In the genomic region with DNA sequence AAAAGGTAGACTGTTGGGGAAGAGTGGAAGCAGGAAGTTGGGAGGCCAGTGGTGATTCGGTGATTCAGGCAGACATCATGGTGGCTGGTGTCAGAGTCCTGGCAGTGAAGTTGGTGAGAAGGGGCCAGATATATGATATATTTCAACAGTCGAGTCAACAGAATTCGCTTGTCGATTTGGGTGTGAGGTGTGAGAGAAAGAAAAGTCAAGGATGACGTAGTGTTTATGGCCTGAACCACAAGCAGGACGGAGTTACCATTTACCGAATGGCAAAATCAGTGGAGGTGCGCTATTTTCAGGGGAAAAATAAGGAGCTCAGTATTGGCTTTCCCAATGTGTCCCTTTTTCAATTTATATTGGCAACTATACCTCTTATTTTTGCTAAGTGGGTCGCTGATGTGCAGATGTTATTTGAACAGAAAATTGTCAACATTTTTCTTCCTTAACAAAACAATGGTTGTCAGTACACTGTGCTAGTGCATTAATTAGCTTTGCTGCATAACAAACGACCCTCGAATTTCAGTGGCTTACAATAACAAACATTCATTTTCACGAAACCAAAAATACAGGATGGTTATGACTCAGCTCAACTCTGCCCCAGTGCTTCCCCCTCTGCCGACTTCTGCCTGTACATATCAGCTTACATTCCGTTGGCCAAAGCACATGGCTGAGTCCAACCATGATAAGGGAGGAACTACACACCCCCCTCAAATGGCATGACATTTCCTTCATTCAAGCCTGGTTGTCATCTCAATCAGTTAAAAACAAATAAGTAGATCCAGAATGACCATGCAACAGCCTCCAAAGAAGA, we compare ENCODE assay signal across 1 cellular context.
TF ChIP-seq lines count a peak whose summit lies in the region.

No MANE protein-coding gene starts in this region.

TF ChIP-seq in K562, 482 proteins besides CTCF, POLR2A, EP300 and RAD21 (continued from another document):
- TF ChIP-seq RREB1 (CRISPR knock-in tag; IDR thresholded peaks at IDR 0.05) (no peak), ELF4 (CRISPR knock-in tag; IDR thresholded peaks at IDR 0.05) (no peak)
